ENCODE assay signal across 20 cellular contexts in the genomic region with DNA sequence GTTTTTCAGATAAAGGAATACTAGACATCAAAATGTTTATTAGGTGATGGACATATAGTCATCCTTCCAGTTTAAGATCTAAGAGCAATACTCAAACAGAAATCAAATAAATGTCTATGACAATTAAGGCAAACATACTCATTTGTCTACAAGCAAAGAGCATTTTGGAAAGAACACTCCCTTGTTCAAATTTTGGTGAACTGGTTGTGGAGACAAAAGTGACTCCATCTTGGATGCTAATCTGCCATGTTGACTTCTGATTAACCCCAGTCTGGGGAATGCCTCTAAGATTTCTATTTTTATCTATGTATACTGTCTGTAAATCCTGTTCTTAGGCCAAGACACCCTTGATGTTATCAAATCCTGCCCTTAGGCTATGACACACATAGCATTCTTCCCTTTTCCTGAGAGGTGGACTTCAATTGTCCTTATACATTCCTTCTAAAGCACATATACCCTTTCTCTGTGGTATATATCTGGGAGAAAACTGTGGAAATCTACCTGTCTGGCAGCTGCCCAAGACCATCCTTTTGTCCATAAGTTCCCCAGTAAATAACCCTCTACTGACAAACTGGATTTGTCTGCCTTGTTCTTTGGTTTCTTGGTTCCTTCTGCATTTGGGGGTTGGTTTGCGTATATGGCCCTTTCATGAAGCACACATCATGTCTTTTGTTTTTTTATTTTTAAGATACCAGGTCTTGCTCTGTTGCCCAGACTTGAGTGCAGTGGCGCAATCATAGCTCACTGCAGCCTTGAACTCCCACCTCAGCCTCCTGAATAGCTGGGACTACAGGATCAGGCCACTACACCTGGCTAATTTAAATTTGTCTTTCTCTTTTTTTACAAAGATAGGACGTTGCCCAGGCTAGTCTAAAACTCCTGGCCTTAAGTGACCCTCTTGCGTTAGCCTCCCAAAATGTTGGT.
"Had no signal": no experiment of that assay in that cellular context is flagged by ENCODE, and none has a peak within 500 bp of the region (broad histone marks: within the 10 kb centered on the region; RNA-seq: fewer than 3 reads in every experiment).

No MANE protein-coding gene starts in this region.

- H3K9me3 ChIP-seq: mucosa of descending colon, neutrophil, psoas muscle, spleen had no signal

- H3K36me3 Mint-ChIP-seq: immature natural killer cell; naive thymus-derived CD8-positive, alpha-beta T cell; type B pancreatic cell had no signal

- H3K4me3 ChIP-seq: mucosa of descending colon, psoas muscle, spleen had no signal

- H3K27me3 Mint-ChIP-seq: dendritic cell treated with granulocyte-macrophage colony-stimulating factor and Interleukin-4, amounts not matched to agents 40 ng/mL and 50 ng/mL, for 4 days had no signal

- H3K36me3 ChIP-seq: neutrophil, spleen had no signal

- H3K27me3 ChIP-seq: foreskin keratinocyte, neutrophil, spleen had no signal

- ATAC-seq: effector memory CD8-positive, alpha-beta T cell; foreskin keratinocyte; left colon; mucosa of descending colon; naive thymus-derived CD8-positive, alpha-beta T cell; psoas muscle; sciatic nerve had no signal

- DNase-seq: effector memory CD8-positive, alpha-beta T cell; foreskin keratinocyte; immature natural killer cell; left colon; mammary epithelial cell; mucosa of descending colon; naive thymus-derived CD8-positive, alpha-beta T cell; psoas muscle; spleen; stimulated activated CD4-positive, alpha-beta T cell treated with anti-CD3 and anti-CD28 coated beads, Interleukin-15, amount 100 ng/mL, for 24 hours; stimulated activated CD4-positive, alpha-beta T cell treated with anti-CD3 and anti-CD28 coated beads, Interleukin-1b, Interleukin-23, amount 100 ng/mL, for 48 hours; stimulated activated CD4-positive, alpha-beta T cell treated with anti-CD3 and anti-CD28 coated beads, Interleukin-4, amount 100 ng/mL, for 24 hours; stimulated activated naive CD4-positive, alpha-beta T cell had no signal

- H3K4me1 Mint-ChIP-seq: immature natural killer cell; naive thymus-derived CD8-positive, alpha-beta T cell had no signal

- FAIRE-seq: colon, keratinocyte, urothelium cell line had no signal

- H3K4me3 Mint-ChIP-seq: dendritic cell treated with granulocyte-macrophage colony-stimulating factor and Interleukin-4, amounts not matched to agents 40 ng/mL and 50 ng/mL, for 4 days; effector memory CD8-positive, alpha-beta T cell; immature natural killer cell; naive thymus-derived CD8-positive, alpha-beta T cell; type B pancreatic cell had no signal

- H3K4me1 ChIP-seq: foreskin keratinocyte, psoas muscle had no signal

- H3K27ac Mint-ChIP-seq: dendritic cell treated with granulocyte-macrophage colony-stimulating factor and Interleukin-4, amounts not matched to agents 40 ng/mL and 50 ng/mL, for 4 days; effector memory CD8-positive, alpha-beta T cell; immature natural killer cell; type B pancreatic cell had no signal

- H3K27ac ChIP-seq: foreskin keratinocyte, neutrophil, psoas muscle, spleen had no signal

- H3K9me3 Mint-ChIP-seq: dendritic cell treated with granulocyte-macrophage colony-stimulating factor and Interleukin-4, amounts not matched to agents 40 ng/mL and 50 ng/mL, for 4 days; effector memory CD8-positive, alpha-beta T cell; immature natural killer cell; naive thymus-derived CD8-positive, alpha-beta T cell had no signal
